In genomic region chr10:121886997-121887622, GRCh38 we compare ENCODE assay signal across 9 cellular contexts. TPM values are rescaled to one million over a fixed set of nuclear protein-coding genes. Genes with fewer than 3 reads are reported as not detected.
DNase-seq lines count a peak whose midpoint lies in the region; ATAC-seq, FAIRE-seq and TF ChIP-seq lines count a peak whose summit lies in the region.
"Had no signal": no experiment of that assay in that cellular context is flagged by ENCODE, and none has a peak within 500 bp of the region (broad histone marks: within the 10 kb centered on the region; RNA-seq: fewer than 3 reads in every experiment).

No MANE protein-coding gene starts in this region.

- no peaks in the 10 kb centered on the region for H3K79me2 ChIP-seq in PC-9 (ENCODE audit: low read depth)

- H3K36me3 ChIP-seq in PC-9 (ENCODE audit: low read depth): no peaks in the 10 kb centered on the region
- H3K36me3 ChIP-seq in pancreas: no peaks in the 10 kb centered on the region

- H3K9me3 ChIP-seq in PC-9 (ENCODE audit: insufficient read depth, low read depth) (no peaks in the 10 kb centered on the region), pancreas (no peaks in the 10 kb centered on the region)
- H3K9me3 ChIP-seq: BLaER1 had no signal

- CTCF ChIA-PET in PC-9 (lab: Charles Lee): no interaction called here

- no peak overlapping the region for H2AFZ ChIP-seq in PC-9

- H3K9me2 ChIP-seq in PC-9 (ENCODE audit: insufficient read depth): no peaks in the 10 kb centered on the region

- DNase-seq in DMS153 (lab: John Stamatoyannopoulos, UW): peak; percentile 8
- DNase-seq in DMS153 treated with DMSO at 0.1 percent for 48 hours (lab: John Stamatoyannopoulos, UW; ENCODE audit: unreplicated experiment): no peak
- DNase-seq in PC-9: peak in 1 of 2 experiments; percentile 9
- peak; percentile 16 for DNase-seq in activated T-helper 9 cell treated with anti-CD3 and anti-CD28 coated beads, Interleukin-2, amount 50 U/mL, for 16 hours (ENCODE audit: low read depth)
- peak; percentile 24 to 39 for DNase-seq in frontal cortex (ENCODE audit: low spot score in 2 of 2)
- peak in 5 of 6 donors; percentile 27 to 75 (median 49) for DNase-seq in pancreas

- no peak overlapping the region for H3K4me2 ChIP-seq in PC-9
- H3K4me2 ChIP-seq: BLaER1 had no signal

- H3K27ac ChIP-seq in PC-9 (no peak overlapping the region), pancreas (no peak overlapping the region)
- H3K27ac ChIP-seq: BLaER1 had no signal

- TF ChIP-seq CTCF in PC-9 (conservative IDR thresholded peaks at IDR 0.05): peak; percentile 54
- TF ChIP-seq CTCF in pancreas (IDR thresholded peaks at IDR 0.05): peak; percentile 30 to 82 (median 62)

- no peaks in the 10 kb centered on the region for H3F3A ChIP-seq in PC-9 (ENCODE audit: insufficient read depth, low read depth)

- POLR2A ChIA-PET in PC-9 (lab: Charles Lee; ENCODE audit: unreplicated experiment): no interaction called here

- H3K4me1 ChIP-seq in PC-9 (replicated peaks; ENCODE audit: insufficient read depth) (no peaks in the 10 kb centered on the region), pancreas (no peaks in the 10 kb centered on the region)
- H3K4me1 ChIP-seq: BLaER1 had no signal

- no peaks in the 10 kb centered on the region for H4K20me1 ChIP-seq in PC-9 (ENCODE audit: insufficient read depth)
- H4K20me1 ChIP-seq: BLaER1 had no signal

- WGBS in pancreas, 2 donors: 28 to 29% methylated on average over 7 of the region's 7 CpGs

- FAIRE-seq in frontal cortex (lab: Jason Lieb, UNC) (no peak), pancreas (lab: Jason Lieb, UNC) (peak; percentile 75)

- no peaks in the 10 kb centered on the region for H3K27me3 ChIP-seq in PC-9 (ENCODE audit: insufficient read depth, low read depth)
- no peaks in the 10 kb centered on the region for H3K27me3 ChIP-seq in pancreas
- H3K27me3 ChIP-seq: BLaER1 had no signal

- intact Hi-C loops in PC-9 (cut with micrococcal nuclease; ENCODE audit: unreplicated experiment) (loop anchor here (5.0 kb wide), 1 partner anchor 945 kb away; no protein-coding TSS in a partner anchor), pancreas (cut with DNase I) (loop anchor here in 1 of 3 donors (10.0 kb wide), 1 partner anchor 942 kb away; no protein-coding TSS in a partner anchor)

- H3K4me3 ChIP-seq in PC-9 (no peak overlapping the region), pancreas (no peak overlapping the region)
- H3K4me3 ChIP-seq: BLaER1 had no signal

- peak; percentile 82 for ATAC-seq in HG03103 (IDR thresholded peaks at IDR 0.05; ENCODE audit: low read depth, unreplicated experiment)
- peak; percentile 84 to 99 (median 90) for ATAC-seq in pancreas
- no peak for ATAC-seq in HG02759 (IDR thresholded peaks at IDR 0.05; ENCODE audit: unreplicated experiment)

- no TSS peak for BruUV-seq in PC-9 (replicated peaks; lab: Mats Ljungman, UMichigan)

RNA-seq across cellular contexts. Expression of gene ATE1, which starts 40.7 kb away (rescaled TPM):
- total RNA-seq in PC-9 (2021): 12.2 and 14.8 TPM in 2 replicates
- 56.3 TPM for total RNA-seq in frontal cortex
- 10 to 100 TPM in 3 of 6 donors, 1 to 10 TPM in 3; 7.4 to 15.4 (median 10.4) TPM for total RNA-seq in pancreas
- polyA plus RNA-seq in pancreas: 1 to 10 TPM; 2.8 to 5.4 TPM
